ENCODE assay signal across 9 cellular contexts in the genomic region with DNA sequence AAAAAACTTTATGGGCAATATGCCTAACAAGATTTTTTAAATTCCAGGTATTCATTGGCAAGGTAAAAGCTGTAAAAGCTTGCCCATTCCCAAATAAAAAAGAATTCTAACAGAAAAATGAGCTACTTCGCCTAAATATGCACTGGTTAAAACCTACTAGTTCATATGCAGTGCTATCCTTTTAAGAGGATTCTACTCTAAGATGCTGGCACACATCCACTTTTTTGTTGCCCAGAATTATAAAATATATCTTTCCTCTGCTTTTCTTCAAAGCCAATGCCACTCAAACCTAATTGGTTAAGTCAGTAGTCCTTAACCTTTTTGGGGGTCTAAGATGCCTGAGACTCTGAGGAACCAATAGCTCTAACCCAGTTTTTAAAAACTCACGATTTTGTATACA. TPM values are rescaled to one million over a fixed set of nuclear protein-coding genes. Genes with fewer than 3 reads are reported as not detected.
DNase-seq lines count a peak whose midpoint lies in the region; ATAC-seq, FAIRE-seq and TF ChIP-seq lines count a peak whose summit lies in the region.
"Had no signal": no experiment of that assay in that cellular context is flagged by ENCODE, and none has a peak within 500 bp of the region (broad histone marks: within the 10 kb centered on the region; RNA-seq: fewer than 3 reads in every experiment).

No MANE protein-coding gene starts in this region.

- peak overlapping the region; percentile 98 for H3K27ac Mint-ChIP-seq in activated CD4-positive, alpha-beta T cell treated with anti-CD3 and anti-CD28 coated beads for 36 hours

- TF ChIP-seq EP300 in stomach (IDR thresholded peaks at IDR 0.05): no peak

- H3K27ac ChIP-seq in right cardiac atrium (ENCODE audit: low read length): no peak overlapping the region
- H3K27ac ChIP-seq in stomach: peak overlapping the region in 4 of 5 donors; percentile 89 to 98 (median 94)

- FAIRE-seq in RCC 7860 (lab: Jason Lieb, UNC): no peak

- CTCF ChIA-PET in activated CD4-positive, alpha-beta T cell treated with anti-CD3 and anti-CD28 coated beads for 36 hours (lab: Charles Lee): interaction anchor here (0.5 to 1.3 kb wide), 3 partner anchors 9 to 518 kb away, joined by 3 to 5 read pairs (median 4); partner anchors contain the start of gene PEX13

- no peaks in the 10 kb centered on the region for H3K9me3 Mint-ChIP-seq in activated CD4-positive, alpha-beta T cell treated with anti-CD3 and anti-CD28 coated beads for 36 hours (ENCODE audit: low read depth)

- POLR2A ChIA-PET in activated CD4-positive, alpha-beta T cell treated with anti-CD3 and anti-CD28 coated beads for 36 hours (lab: Charles Lee): interaction anchor here (0.8 to 1.1 kb wide), 2 partner anchors 229 to 332 kb away, joined by 3 read pairs; no protein-coding TSS in a partner anchor

- TF ChIP-seq CTCF in WI38 (IDR thresholded peaks at IDR 0.05; ENCODE audit: low read depth, low read length): no peak
- no peak for TF ChIP-seq CTCF in stomach (IDR thresholded peaks at IDR 0.05)

- 27% methylated on average over 2 of the region's 2 CpGs for WGBS in right cardiac atrium
- 19 to 41% (median 28%) methylated on average over 2 of the region's 2 CpGs for WGBS in stomach, 5 donors

- H3K36me3 ChIP-seq in stomach: peaks cover 0 to 14% (median 7%) of the 10 kb centered on the region in 4 donors

- no peak for TF ChIP-seq POLR2A in stomach (IDR thresholded peaks at IDR 0.05)

- H3K4me1 ChIP-seq in right cardiac atrium (ENCODE audit: control insufficient read depth, insufficient read depth, low read length): peaks cover 2% of the 10 kb centered on the region
- peaks cover 22 to 66% (median 45%) of the 10 kb centered on the region in 4 donors for H3K4me1 ChIP-seq in stomach

- H3K27me3 ChIP-seq in right cardiac atrium (ENCODE audit: control insufficient read depth, insufficient read depth) (no peaks in the 10 kb centered on the region), stomach (no peaks in the 10 kb centered on the region)

- ATAC-seq in activated CD4-positive, alpha-beta T cell treated with anti-CD3 and anti-CD28 coated beads for 36 hours: no peak
- no peak for ATAC-seq in right cardiac atrium
- no peak for ATAC-seq in HG03439 (IDR thresholded peaks at IDR 0.05; ENCODE audit: unreplicated experiment)
- ATAC-seq: left colon had no signal

- H3K36me3 Mint-ChIP-seq in activated CD4-positive, alpha-beta T cell treated with anti-CD3 and anti-CD28 coated beads for 36 hours (ENCODE audit: low read depth): peaks cover 36% of the 10 kb centered on the region

- no peaks in the 10 kb centered on the region for H3K27me3 Mint-ChIP-seq in activated CD4-positive, alpha-beta T cell treated with anti-CD3 and anti-CD28 coated beads for 36 hours

- intact Hi-C loops in activated CD4-positive, alpha-beta T cell treated with anti-CD3 and anti-CD28 coated beads for 36 hours (cut with DNase I, micrococcal nuclease): loop anchor here (5.0 to 10.0 kb wide), 5 partner anchors 108 to 980 kb away; partner anchors contain the start of genes BCL11A (in 1 of the 2), CCT4 (in 1 of the 2), COMMD1 (in 1 of the 2) and PAPOLG (in 1 of the 2)
- intact Hi-C loops in right cardiac atrium (cut with DNase I): loop anchor here in 3 of 4 donors (5.0 to 10.0 kb wide), 3 partner anchors 130 to 240 kb away; no protein-coding TSS in a partner anchor
- intact Hi-C loops in stomach (cut with DNase I; ENCODE audit: low total_unique reads): no loop called here

- DNase-seq in activated CD4-positive, alpha-beta T cell treated with anti-CD3 and anti-CD28 coated beads for 36 hours: no peak
- no peak for DNase-seq in activated CD4-positive, alpha-beta T cell treated with anti-CD3 and anti-CD28 coated beads for 48 hours
- DNase-seq in right cardiac atrium (no peak), stomach (no peak), RCC 7860 (ENCODE audit: low spot score) (no peak), putamen (ENCODE audit: low spot score) (no peak)
- DNase-seq: left colon had no signal

- H3K4me3 ChIP-seq in WI38 (ENCODE audit: low read depth, low read length) (peak overlapping the region; percentile 72), right cardiac atrium (ENCODE audit: low read length) (peak overlapping the region; percentile 99), stomach (peak overlapping the region; percentile 76 to 89 (median 84))

- H3K4me1 Mint-ChIP-seq in activated CD4-positive, alpha-beta T cell treated with anti-CD3 and anti-CD28 coated beads for 36 hours: peaks cover 47% of the 10 kb centered on the region

- H3K9me3 ChIP-seq in right cardiac atrium (ENCODE audit: control insufficient read depth, low read length) (no peaks in the 10 kb centered on the region), stomach (no peaks in the 10 kb centered on the region)

- peak overlapping the region; percentile 95 for H3K4me3 Mint-ChIP-seq in activated CD4-positive, alpha-beta T cell treated with anti-CD3 and anti-CD28 coated beads for 36 hours

RNA-seq across cellular contexts. Expression of gene XPO1, which starts 3.2 kb away (rescaled TPM):
- 100 to 1,000 TPM; 187 to 214 TPM for total RNA-seq in activated CD4-positive, alpha-beta T cell treated with anti-CD3 and anti-CD28 coated beads for 36 hours
- total RNA-seq in right cardiac atrium (10 to 100 TPM; 53.7 to 81.7 (median 62.2) TPM), stomach (100 to 1,000 TPM in 3 of 5 donors, 10 to 100 TPM in 2; 50.4 to 359 (median 180) TPM)
- polyA plus RNA-seq in right cardiac atrium (38.5 TPM), stomach (10 to 100 TPM; 20.6 to 51.7 (median 30.4) TPM)
